In genomic region chr10:100817268-100817839, GRCh38 we compare ENCODE assay signal across 14 cellular contexts.
DNase-seq lines count a peak whose midpoint lies in the region; ATAC-seq and TF ChIP-seq lines count a peak whose summit lies in the region.
"Had no signal": no experiment of that assay in that cellular context is flagged by ENCODE, and none has a peak within 500 bp of the region (broad histone marks: within the 10 kb centered on the region; RNA-seq: fewer than 3 reads in every experiment).

No MANE protein-coding gene starts in this region.

- ATAC-seq in GM18873 (IDR thresholded peaks at IDR 0.05; ENCODE audit: low FRiP score, unreplicated experiment) = no peak
- ATAC-seq: effector memory CD8-positive, alpha-beta T cell; gastrocnemius medialis had no signal

- H3K36me3 ChIP-seq in GM06990 (ENCODE audit: control insufficient read depth, insufficient read depth, low read length) (no peaks in the 10 kb centered on the region), HAP-1 (replicated peaks) (no peaks in the 10 kb centered on the region)
- H3K36me3 ChIP-seq: brain microvascular endothelial cell, gastrocnemius medialis, prostate gland, tibial nerve had no signal

- in situ Hi-C loops in ACHN (cut with HindIII; ENCODE audit: low pct_ligation_motif_present, low pct_unique_long_range_greater_than_20kb, low sequenced_read_pairs) = no loop called here
- in situ Hi-C loops in HAP-1 (cut with MboI; ENCODE audit: low sequenced_read_pairs) = no loop called here

- H3K4me3 ChIP-seq in GM06990 (replicated peaks; ENCODE audit: low read depth, low read length) (no peak overlapping the region), HAP-1 (no peak overlapping the region)
- H3K4me3 ChIP-seq: gastrocnemius medialis, prostate gland, tibial nerve had no signal

- DNase-seq in ACHN = peak; percentile 30
- no peak for DNase-seq in GM06990 (ENCODE audit: extremely low read depth, insufficient read length)
- peak; percentile 3 for DNase-seq in NCI-H69 (lab: John Stamatoyannopoulos, UW)
- DNase-seq in islet precursor cell = peak; percentile 81
- DNase-seq in AG08395 (ENCODE audit: low spot score) = no peak
- DNase-seq in HAP-1 (ENCODE audit: low spot score in 2 of 2) = no peak
- no peak for DNase-seq in globus pallidus (ENCODE audit: low spot score)
- DNase-seq: brain microvascular endothelial cell; effector memory CD8-positive, alpha-beta T cell; gastrocnemius medialis; NCI-H2171 had no signal

- H3K27me3 ChIP-seq in GM06990 (replicated peaks; ENCODE audit: control insufficient read depth, insufficient read depth, low read length) = peaks cover 2% of the 10 kb centered on the region
- peaks cover 24% of the 10 kb centered on the region for H3K27me3 ChIP-seq in HAP-1 (ENCODE audit: low read depth)

- 0 out of 2 replicates have a peak, but pooled peaks cover 3% of the 10 kb centered on the region for H3K4me1 ChIP-seq in HAP-1
- H3K4me1 ChIP-seq: gastrocnemius medialis, prostate gland, tibial nerve had no signal

- TF ChIP-seq CTCF in GM06990 (IDR thresholded peaks at IDR 0.05; ENCODE audit: insufficient read depth, low read length, poor library complexity, severe bottlenecking) = peak; percentile 13

- no peaks in the 10 kb centered on the region for H3K9me3 ChIP-seq in HAP-1
- H3K9me3 ChIP-seq: gastrocnemius medialis, prostate gland, tibial nerve had no signal

Comparison
In these comparisons a context has a peak if more than half of its experiments do, and no peak if none do; other contexts are left out.
1. DNase-seq: peak in ACHN (single experiment), NCI-H69 (single experiment) and islet precursor cell (single experiment); none in GM06990 (single experiment), AG08395 (single experiment), HAP-1 (0 of 2) and globus pallidus (single experiment).